16 cellular contexts compared by ENCODE assay signal in genomic region chr6:4401408-4402367, GRCh38.
DNase-seq lines count a peak whose midpoint lies in the region; ATAC-seq, FAIRE-seq and TF ChIP-seq lines count a peak whose summit lies in the region.
"Had no signal": no experiment of that assay in that cellular context is flagged by ENCODE, and none has a peak within 500 bp of the region (broad histone marks: within the 10 kb centered on the region; RNA-seq: fewer than 3 reads in every experiment).

No MANE protein-coding gene starts in this region.

- no peak for FAIRE-seq in endothelial cell of umbilical vein (lab: Jason Lieb, UNC)

- dilution Hi-C loops in endothelial cell of umbilical vein (cut with MboI; ENCODE audit: extremely low pct_ligation_motif_present, low sequenced_read_pairs), result no loop called here

- no peaks in the 10 kb centered on the region for H3K9me2 ChIP-seq in OCI-LY7 (ENCODE audit: insufficient read depth, low read length)

- H3K4me1 Mint-ChIP-seq in type B pancreatic cell (ENCODE audit: unreplicated experiment), result no peaks in the 10 kb centered on the region
- H3K4me1 Mint-ChIP-seq: CD8-positive, alpha-beta memory T cell; naive thymus-derived CD4-positive, alpha-beta T cell had no signal

- H3K79me2 ChIP-seq in endothelial cell of umbilical vein (ENCODE audit: control insufficient read depth, insufficient read depth, low read length), result no peaks in the 10 kb centered on the region
- H3K79me2 ChIP-seq in OCI-LY7 (ENCODE audit: insufficient read depth, low read depth, low read length), result no peaks in the 10 kb centered on the region

- TF ChIP-seq CTCF in Panc1 (IDR thresholded peaks at IDR 0.05) (no peak), endothelial cell of umbilical vein (IDR thresholded peaks at IDR 0.05; ENCODE audit: extremely low read depth in 1 of 2, insufficient read depth in 1 of 2, low read depth in 1 of 2, low read length in 2 of 2) (no peak), lung (IDR thresholded peaks at IDR 0.05; ENCODE audit: control extremely low read depth, extremely low read depth) (no peak), type B pancreatic cell (conservative IDR thresholded peaks at IDR 0.05) (no peak), OCI-LY7 (conservative IDR thresholded peaks at IDR 0.05; ENCODE audit: low read length) (no peak)

- ATAC-seq in Panc1 (peak; percentile 35; the same call in 1 of the 2 replicates), lung (ENCODE audit: insufficient read depth, low FRiP score) (no peak), GM19324 (IDR thresholded peaks at IDR 0.05; ENCODE audit: low FRiP score, unreplicated experiment) (no peak)
- ATAC-seq: naive thymus-derived CD4-positive, alpha-beta T cell had no signal

- CTCF ChIA-PET in Panc1 (lab: Charles Lee) (no interaction called here), endothelial cell of umbilical vein (lab: Charles Lee) (interaction anchor here (1.1 kb wide), 2 partner anchors 27 to 43 kb away, joined by 3 read pairs; no protein-coding TSS in a partner anchor), OCI-LY7 (lab: Charles Lee; ENCODE audit: unreplicated experiment) (no interaction called here)

- H3K4me3 ChIP-seq in Panc1 (ENCODE audit: low read depth in 2 of 2, low read length in 2 of 2), result no peak overlapping the region
- no peak overlapping the region for H3K4me3 ChIP-seq in endothelial cell of umbilical vein (replicated peaks in 1 of 3; ENCODE audit: insufficient read depth in 1 of 3, low read depth in 1 of 3, low read length in 3 of 3)
- H3K4me3 ChIP-seq in lung, result no peak overlapping the region
- no peak overlapping the region for H3K4me3 ChIP-seq in OCI-LY7 (ENCODE audit: low read depth, low read length, poor library complexity, severe bottlenecking)
- H3K4me3 ChIP-seq: skin epidermis had no signal

- DNase-seq in Panc1 (ENCODE audit: low read depth, low spot score) (peak; percentile 75), endothelial cell of umbilical vein (ENCODE audit: low read depth, low spot score) (peak; percentile 7), lung (ENCODE audit: low spot score) (no peak), type B pancreatic cell (ENCODE audit: extremely low spot score, unreplicated experiment) (no peak), retina (no peak), OCI-LY7 (ENCODE audit: low spot score) (no peak)
- DNase-seq: activated B cell treated with CpG ODN at 0.5 μM for 24 hours; activated CD8-positive, alpha-beta memory T cell treated with anti-CD3 and anti-CD28 coated beads, Interleukin-2, amount 50 U/mL, for 4 hours; CD8-positive, alpha-beta memory T cell; H7; islet precursor cell; naive thymus-derived CD4-positive, alpha-beta T cell; NCI-H2171 treated with DMSO at 0.1 percent for 48 hours had no signal

- H3K9me3 ChIP-seq in Panc1 (ENCODE audit: control insufficient read depth, insufficient read depth, low read depth, low read length) (no peaks in the 10 kb centered on the region), endothelial cell of umbilical vein (replicated peaks; ENCODE audit: control insufficient read depth, insufficient read depth, low read length) (no peaks in the 10 kb centered on the region), lung (ENCODE audit: control insufficient read depth in 2 of 2, insufficient read depth in 1 of 2, low read length in 1 of 2) (no peaks in the 10 kb centered on the region), OCI-LY7 (ENCODE audit: low read length) (peaks cover 7% of the 10 kb centered on the region)

- no peaks in the 10 kb centered on the region; the same call in 1 of the 2 replicates for H3K36me3 ChIP-seq in Panc1 (ENCODE audit: control insufficient read depth, insufficient read depth, low read length)
- H3K36me3 ChIP-seq in endothelial cell of umbilical vein (ENCODE audit: control insufficient read depth in 2 of 2, extremely low read depth in 1 of 2, insufficient read depth in 2 of 2, low read length in 2 of 2), result no peaks in the 10 kb centered on the region
- no peaks in the 10 kb centered on the region for H3K36me3 ChIP-seq in lung (ENCODE audit: control insufficient read depth in 2 of 2, insufficient read depth in 2 of 2, low read length in 2 of 2)
- peaks cover 7% of the 10 kb centered on the region; the same call in 1 of the 2 replicates for H3K36me3 ChIP-seq in OCI-LY7 (ENCODE audit: insufficient read depth, low read length)

- no peak for TF ChIP-seq POLR2A in endothelial cell of umbilical vein (IDR thresholded peaks at IDR 0.05; ENCODE audit: low read depth, low read length)

- H3K9me3 Mint-ChIP-seq in type B pancreatic cell, result peaks cover 5% of the 10 kb centered on the region
- H3K9me3 Mint-ChIP-seq: CD8-positive, alpha-beta memory T cell had no signal

- intact Hi-C loops in Panc1 (cut with micrococcal nuclease; ENCODE audit: unreplicated experiment), result no loop called here
- intact Hi-C loops in endothelial cell of umbilical vein (cut with micrococcal nuclease), result no loop called here
- intact Hi-C loops in OCI-LY7 (cut with micrococcal nuclease; ENCODE audit: unreplicated experiment), result no loop called here

- H3K4me1 ChIP-seq in Panc1 (ENCODE audit: control insufficient read depth, insufficient read depth, low read length), result peaks cover 4% of the 10 kb centered on the region; the same call in 1 of the 2 replicates
- no peaks in the 10 kb centered on the region for H3K4me1 ChIP-seq in endothelial cell of umbilical vein (ENCODE audit: control insufficient read depth, extremely low read depth, insufficient read depth, low read length)
- peaks cover 4 to 17% of the 10 kb centered on the region in 2 donors for H3K4me1 ChIP-seq in lung (ENCODE audit: control insufficient read depth in 2 of 2, insufficient read depth in 2 of 2, low read length in 2 of 2)
- H3K4me1 ChIP-seq in OCI-LY7 (ENCODE audit: insufficient read depth, low read length, poor library complexity, severe bottlenecking), result peaks cover 13% of the 10 kb centered on the region

- H2AFZ ChIP-seq in endothelial cell of umbilical vein (ENCODE audit: low read depth, low read length) (no peak overlapping the region), OCI-LY7 (ENCODE audit: low read length) (no peak overlapping the region)

- 63 to 79% methylated on average over 19 of the region's 19 CpGs for WGBS in lung, 2 donors

- H3K4me2 ChIP-seq in endothelial cell of umbilical vein (ENCODE audit: insufficient read depth, low read length), result no peak overlapping the region
- no peak overlapping the region for H3K4me2 ChIP-seq in OCI-LY7 (ENCODE audit: low read length)

- no peak overlapping the region for H3K27ac ChIP-seq in Panc1 (ENCODE audit: low read length)
- no peak overlapping the region for H3K27ac ChIP-seq in endothelial cell of umbilical vein (ENCODE audit: insufficient read depth, low read depth, low read length)
- peak overlapping the region; percentile 30 to 47 for H3K27ac ChIP-seq in lung (ENCODE audit: low read depth in 1 of 2, low read length in 1 of 2)
- H3K27ac ChIP-seq in OCI-LY7 (ENCODE audit: low read depth, low read length, poor library complexity, severe bottlenecking), result no peak overlapping the region

- H3K27me3 Mint-ChIP-seq in type B pancreatic cell, result peaks cover 4% of the 10 kb centered on the region

- no peaks in the 10 kb centered on the region for H3K36me3 Mint-ChIP-seq in type B pancreatic cell
- H3K36me3 Mint-ChIP-seq: activated naive CD8-positive, alpha-beta T cell; CD8-positive, alpha-beta memory T cell; naive thymus-derived CD4-positive, alpha-beta T cell had no signal

- H3K4me3 Mint-ChIP-seq in type B pancreatic cell, result no peak overlapping the region
- H3K4me3 Mint-ChIP-seq: activated B cell treated with CpG ODN at 0.5 μM for 24 hours; activated naive CD8-positive, alpha-beta T cell; CD8-positive, alpha-beta memory T cell had no signal

- no peak overlapping the region for H3K9ac ChIP-seq in endothelial cell of umbilical vein (replicated peaks; ENCODE audit: extremely low read depth, insufficient read depth, low read length)

- no peaks in the 10 kb centered on the region for H3K27me3 ChIP-seq in Panc1 (ENCODE audit: control insufficient read depth, insufficient read depth, low read length)
- H3K27me3 ChIP-seq in endothelial cell of umbilical vein (ENCODE audit: control insufficient read depth in 2 of 2, insufficient read depth in 2 of 2, low read length in 2 of 2), result no peaks in the 10 kb centered on the region
- H3K27me3 ChIP-seq in lung (ENCODE audit: control insufficient read depth, insufficient read depth), result no peaks in the 10 kb centered on the region

- no peaks in the 10 kb centered on the region for H3K9me1 ChIP-seq in endothelial cell of umbilical vein (replicated peaks; ENCODE audit: control insufficient read depth, extremely low read depth, insufficient read depth, low read length)

- peak overlapping the region; percentile 20 for H3K27ac Mint-ChIP-seq in type B pancreatic cell
- H3K27ac Mint-ChIP-seq: activated B cell treated with CpG ODN at 0.5 μM for 24 hours; activated naive CD8-positive, alpha-beta T cell; CD8-positive, alpha-beta memory T cell; naive thymus-derived CD4-positive, alpha-beta T cell had no signal

- H4K20me1 ChIP-seq in endothelial cell of umbilical vein (replicated peaks; ENCODE audit: control insufficient read depth, extremely low read depth, insufficient read depth, low read length) (no peaks in the 10 kb centered on the region), OCI-LY7 (ENCODE audit: insufficient read depth, low read length) (no peaks in the 10 kb centered on the region)

- in situ Hi-C loops in Panc1 (cut with HindIII; ENCODE audit: low pct_unique_long_range_greater_than_20kb, low sequenced_read_pairs), result no loop called here

- BruUV-seq in Panc1 (replicated peaks; lab: Mats Ljungman, UMichigan), result no TSS peak
- BruUV-seq in endothelial cell of umbilical vein (replicated peaks; lab: Mats Ljungman, UMichigan), result no TSS peak
- BruUV-seq in OCI-LY7 (replicated peaks; lab: Mats Ljungman, UMichigan), result no TSS peak

- POLR2A ChIA-PET in Panc1 (lab: Charles Lee) (no interaction called here), endothelial cell of umbilical vein (lab: Charles Lee) (interaction anchor here (0.9 kb wide), 1 partner anchor 50 kb away, joined by 3 read pairs; no protein-coding TSS in a partner anchor), OCI-LY7 (lab: Charles Lee) (no interaction called here)

TF ChIP-seq in endothelial cell of umbilical vein, 7 proteins besides CTCF, POLR2A, EP300 and RAD21:
- no peak for TF ChIP-seq EZH2 (IDR thresholded peaks at IDR 0.05; ENCODE audit: borderline replicate concordance, low read depth, low read length, severe bottlenecking)
- TF ChIP-seq GATA2 (IDR thresholded peaks at IDR 0.05; ENCODE audit: insufficient read depth, insufficient read length, low read depth, low read length), result no peak
- no peak for TF ChIP-seq FOS (IDR thresholded peaks at IDR 0.05; ENCODE audit: borderline replicate concordance, insufficient read depth, low read length)
- TF ChIP-seq MYC (IDR thresholded peaks at IDR 0.05; ENCODE audit: low read depth, low read length), result no peak
- TF ChIP-seq, protein P1, sequence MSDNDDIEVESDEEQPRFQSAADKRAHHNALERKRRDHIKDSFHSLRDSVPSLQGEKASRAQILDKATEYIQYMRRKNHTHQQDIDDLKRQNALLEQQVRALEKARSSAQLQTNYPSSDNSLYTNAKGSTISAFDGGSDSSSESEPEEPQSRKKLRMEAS (IDR thresholded peaks at IDR 0.05; ENCODE audit: insufficient read depth, insufficient read length), result no peak
- no peak for TF ChIP-seq POLR2AphosphoS5 (IDR thresholded peaks at IDR 0.05; ENCODE audit: insufficient read depth, low read depth, low read length)
- no peak for TF ChIP-seq JUN (IDR thresholded peaks at IDR 0.05; ENCODE audit: borderline replicate concordance, insufficient read depth, insufficient read length, low read depth)

Comparison
In these comparisons a context has a peak if more than half of its experiments do, and no peak if none do; other contexts are left out.
1. DNase-seq: peak in Panc1 (single experiment) and endothelial cell of umbilical vein (single experiment); none in lung (single experiment), type B pancreatic cell (single experiment), retina (single experiment) and OCI-LY7 (single experiment).
2. H3K27ac ChIP-seq: peak in lung (2 of 2); none in Panc1 (single experiment), endothelial cell of umbilical vein (single experiment) and OCI-LY7 (single experiment).